1 cellular context compared by ENCODE assay signal in genomic region chr16:1942810-1943726, GRCh38.
TF ChIP-seq lines count a peak whose summit lies in the region.

MSRB1 (minus strand) TSS chr16:1943199; CDS start chr16:1943156, 43 bp downstream.

TF ChIP-seq in HepG2, 621 proteins besides CTCF, POLR2A, EP300 and RAD21 (continued from another document and continues in another):
- TF ChIP-seq SRF (IDR thresholded peaks at IDR 0.05; ENCODE audit: low read depth, low read length) (no peak), ZNF619 (CRISPR knock-in tag; IDR thresholded peaks at IDR 0.05) (no peak), XRCC5 (optimal IDR thresholded peaks at IDR 0.05; ENCODE audit: low read length) (peak; percentile 40), ZNF546 (CRISPR knock-in tag; conservative IDR thresholded peaks at IDR 0.05) (0 out of 2 replicates have a peak, but pooled peaks have one; percentile 44), CHCHD3 (CRISPR knock-in tag; IDR thresholded peaks at IDR 0.05) (no peak), SOX6 (IDR thresholded peaks at IDR 0.05) (no peak), SOX6 (CRISPR knock-in tag; IDR thresholded peaks at IDR 0.05) (peak; percentile 40; the same call in 1 of the 2 replicates), MNT (IDR thresholded peaks at IDR 0.05) (peak; percentile 20; the same call in 1 of the 2 replicates), PHB2 (IDR thresholded peaks at IDR 0.05; ENCODE audit: partially characterized antibody) (no peak), ZNF704 (CRISPR knock-in tag; IDR thresholded peaks at IDR 0.05; ENCODE audit: borderline replicate concordance) (0 out of 2 replicates have a peak, but pooled peaks have one; percentile 26), TCF7 (IDR thresholded peaks at IDR 0.05; ENCODE audit: low read depth) (peak; percentile 30; the same call in 1 of the 2 replicates), ZNF503 (CRISPR knock-in tag; IDR thresholded peaks at IDR 0.05) (no peak), ARHGAP35 (CRISPR knock-in tag; IDR thresholded peaks at IDR 0.05; ENCODE audit: borderline replicate concordance) (0 out of 2 replicates have a peak, but pooled peaks have one; percentile 11), PAXIP1 (CRISPR knock-in tag; conservative IDR thresholded peaks at IDR 0.05) (peak; percentile 31), RNF219 (CRISPR knock-in tag; IDR thresholded peaks at IDR 0.05) (no peak), ZNF605 (CRISPR knock-in tag; IDR thresholded peaks at IDR 0.05) (0 out of 2 replicates have a peak, but pooled peaks have one; percentile 42), KMT2B (CRISPR knock-in tag; IDR thresholded peaks at IDR 0.05) (peak; percentile 27; the same call in 1 of the 2 replicates), RFXANK (CRISPR knock-in tag; IDR thresholded peaks at IDR 0.05) (no peak), ZFYVE20 (CRISPR knock-in tag; IDR thresholded peaks at IDR 0.05; ENCODE audit: borderline replicate concordance, low read depth) (no peak), KAT8 (CRISPR knock-in tag; IDR thresholded peaks at IDR 0.05) (peak; percentile 69), TSC22D2 (CRISPR knock-in tag; IDR thresholded peaks at IDR 0.05; ENCODE audit: borderline replicate concordance) (0 out of 2 replicates have a peak, but pooled peaks have one; percentile 22), ZNF660 (CRISPR knock-in tag; IDR thresholded peaks at IDR 0.05; ENCODE audit: borderline replicate concordance, low read depth) (0 out of 2 replicates have a peak, but pooled peaks have one; percentile 22), KLF6 (CRISPR knock-in tag; IDR thresholded peaks at IDR 0.05) (peak; percentile 26; the same call in 1 of the 2 replicates), NRL (CRISPR knock-in tag; IDR thresholded peaks at IDR 0.05; ENCODE audit: borderline replicate concordance) (peak; percentile 36; the same call in 1 of the 2 replicates), NFIC (IDR thresholded peaks at IDR 0.05; ENCODE audit: low read length) (no peak), ZSCAN12 (CRISPR knock-in tag; IDR thresholded peaks at IDR 0.05) (no peak), HNF1B (CRISPR knock-in tag; IDR thresholded peaks at IDR 0.05) (peak; percentile 85), ZNF280D (CRISPR knock-in tag; IDR thresholded peaks at IDR 0.05) (peak; percentile 72; the same call in 1 of the 2 replicates), LCORL (IDR thresholded peaks at IDR 0.05) (no peak), LCORL (CRISPR knock-in tag; IDR thresholded peaks at IDR 0.05) (0 out of 2 replicates have a peak, but pooled peaks have one; percentile 38), PAWR (CRISPR knock-in tag; IDR thresholded peaks at IDR 0.05; ENCODE audit: borderline replicate concordance) (no peak), NR2F6 (IDR thresholded peaks at IDR 0.05) (no peak), NR2F6 (CRISPR knock-in tag; IDR thresholded peaks at IDR 0.05) (peak; percentile 32; the same call in 1 of the 2 replicates), SP1 (IDR thresholded peaks at IDR 0.05) (peak; percentile 59; the same call in 1 of the 2 replicates), SP1 (CRISPR knock-in tag; IDR thresholded peaks at IDR 0.05) (peak; percentile 92), ZNF777 (CRISPR knock-in tag; IDR thresholded peaks at IDR 0.05) (peak; percentile 74), ZNF142 (CRISPR knock-in tag; IDR thresholded peaks at IDR 0.05) (peak; percentile 48; the same call in 1 of the 2 replicates), ZBTB7A (CRISPR knock-in tag; IDR thresholded peaks at IDR 0.05) (peak; percentile 76; the same call in 1 of the 2 replicates)
